Comparison of ENCODE assay signal across 21 cellular contexts in the genomic region with DNA sequence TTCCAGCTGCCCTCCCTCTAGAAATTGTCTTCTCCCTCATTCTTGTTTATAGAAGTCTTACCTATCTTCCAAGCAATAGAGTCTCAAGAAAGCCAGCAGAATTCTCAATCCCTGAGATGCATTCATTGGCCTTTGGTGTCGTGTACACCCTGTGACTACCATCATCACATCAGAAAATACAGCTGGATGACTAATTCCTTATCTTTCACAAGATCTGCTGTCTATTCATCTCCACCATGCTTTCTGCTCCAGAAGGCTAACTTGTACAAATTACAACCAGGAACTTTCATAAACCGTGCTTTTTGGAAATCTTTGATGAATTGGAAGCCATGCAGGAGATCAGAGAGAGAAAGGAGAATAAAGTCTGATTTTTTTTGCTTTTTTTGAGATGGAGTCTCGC.
"Had no signal": no experiment of that assay in that cellular context is flagged by ENCODE, and none has a peak within 500 bp of the region (broad histone marks: within the 10 kb centered on the region; RNA-seq: fewer than 3 reads in every experiment).

No MANE protein-coding gene starts in this region.

- H3K4me3 ChIP-seq: adrenal gland, body of pancreas, MG63 had no signal

- DNase-seq: activated CD4-positive, alpha-beta T cell treated with anti-CD3 and anti-CD28 coated beads for 48 hours; activated CD4-positive, alpha-beta T cell treated with anti-CD3 and anti-CD28 coated beads, Interleukin-2, amount 50 U/mL, for 4 hours; activated CD8-positive, alpha-beta memory T cell treated with anti-CD3 and anti-CD28 coated beads, Interleukin-2, amount 50 U/mL, for 48 hours; activated CD8-positive, alpha-beta T cell treated with anti-CD3 and anti-CD28 coated beads, Interleukin-2, amount 10 ng/mL, durations not matched to agents 7 days and 5 days; activated naive CD4-positive, alpha-beta T cell treated with anti-CD3 and anti-CD28 coated beads, Interleukin-2, amount 50 U/mL, for 16 hours; activated naive CD8-positive, alpha-beta T cell treated with anti-CD3 and anti-CD28 coated beads, Interleukin-2, amount 10 ng/mL, durations not matched to agents 7 days and 5 days; activated T-cell treated with anti-CD3 and anti-CD28 coated beads, Interleukin-2, amount 50 U/mL, for 1 hour; adrenal gland; aorta; body of pancreas; KG1; MG63; MV-4-11; NCI-H1105; NCI-H1436; NCI-H1694 treated with DMSO at 0.1 percent for 48 hours; NCI-H2029 treated with DMSO at 0.1 percent for 48 hours; NCI-H510A treated with DMSO at 0.1 percent for 48 hours; SHP77 treated with DMSO at 0.1 percent for 48 hours; SW 1271 had no signal

- H3K9me3 ChIP-seq: adrenal gland, body of pancreas, MG63 had no signal

- H3K4me1 ChIP-seq: adrenal gland, body of pancreas had no signal

- H3K36me3 ChIP-seq: adrenal gland, MG63 had no signal

- ATAC-seq: activated CD4-positive, CD25-positive, alpha-beta regulatory T cell treated with anti-CD3 and anti-CD28 coated beads, Interleukin-2, amount 50 U/mL, for 24 hours; activated CD8-positive, alpha-beta T cell treated with anti-CD3 and anti-CD28 coated beads, Interleukin-2, amount 10 ng/mL, durations not matched to agents 7 days and 5 days; body of pancreas had no signal

- H3K27me3 ChIP-seq: adrenal gland, body of pancreas, MG63 had no signal

- H3K27ac ChIP-seq: adrenal gland, body of pancreas had no signal
